9 cellular contexts compared by ENCODE assay signal in genomic region chr9:95724253-95724991, GRCh38.
DNase-seq lines count a peak whose midpoint lies in the region; ATAC-seq and TF ChIP-seq lines count a peak whose summit lies in the region.
"Had no signal": no experiment of that assay in that cellular context is flagged by ENCODE, and none has a peak within 500 bp of the region (broad histone marks: within the 10 kb centered on the region; RNA-seq: fewer than 3 reads in every experiment).

No MANE protein-coding gene starts in this region.

- CTCF ChIA-PET in naive thymus-derived CD4-positive, alpha-beta T cell (lab: Charles Lee): no interaction called here
- CTCF ChIA-PET in Calu3 (lab: Charles Lee): no interaction called here

- H3K27ac Mint-ChIP-seq in naive thymus-derived CD4-positive, alpha-beta T cell: peak overlapping the region; percentile 14 to 86 (median 69)
- H3K27ac Mint-ChIP-seq in Calu3 (ENCODE audit: unreplicated experiment): no peak overlapping the region

- peak; percentile 74 for DNase-seq in activated CD4-positive, alpha-beta T cell treated with anti-CD3 and anti-CD28 coated beads for 48 hours
- DNase-seq in naive thymus-derived CD4-positive, alpha-beta T cell: peak in 8 of 9 donors; percentile 67 to 95 (median 91)
- DNase-seq in Calu3: no peak
- DNase-seq in left ventricle myocardium superior: no peak
- no peak for DNase-seq in omental fat pad (ENCODE audit: low spot score)
- DNase-seq in esophagus muscularis mucosa (ENCODE audit: extremely low spot score): no peak

- H3K27me3 ChIP-seq in naive thymus-derived CD4-positive, alpha-beta T cell (ENCODE audit: control insufficient read depth in 2 of 2, insufficient read depth in 2 of 2, low read length in 2 of 2): no peaks in the 10 kb centered on the region
- H3K27me3 ChIP-seq in esophagus muscularis mucosa: no peaks in the 10 kb centered on the region

- H3K36me3 Mint-ChIP-seq in naive thymus-derived CD4-positive, alpha-beta T cell: peaks cover 0 to 31% (median 7%) of the 10 kb centered on the region in 5 donors
- no peaks in the 10 kb centered on the region for H3K36me3 Mint-ChIP-seq in Calu3 (ENCODE audit: insufficient read depth, unreplicated experiment)

- peaks cover 0 to 33% (median 16%) of the 10 kb centered on the region in 11 donors for H3K9me3 Mint-ChIP-seq in naive thymus-derived CD4-positive, alpha-beta T cell
- H3K9me3 Mint-ChIP-seq in Calu3 (ENCODE audit: low read depth, unreplicated experiment): peaks cover 2% of the 10 kb centered on the region

- peaks cover 0 to 7% (median 0%) of the 10 kb centered on the region in 3 experiments for H3K9me3 ChIP-seq in naive thymus-derived CD4-positive, alpha-beta T cell (ENCODE audit: control insufficient read depth in 2 of 3, low read length in 3 of 3)
- no peaks in the 10 kb centered on the region for H3K9me3 ChIP-seq in esophagus muscularis mucosa

- TF ChIP-seq POLR2A in esophagus muscularis mucosa (IDR thresholded peaks at IDR 0.05; ENCODE audit: low read depth): no peak

- no peak overlapping the region for H3K4me3 ChIP-seq in naive thymus-derived CD4-positive, alpha-beta T cell (ENCODE audit: low read length)
- H3K4me3 ChIP-seq in esophagus muscularis mucosa: no peak overlapping the region
- H3K4me3 ChIP-seq: K562 had no signal

- intact Hi-C loops in naive thymus-derived CD4-positive, alpha-beta T cell (cut with micrococcal nuclease): loop anchor here (1.0 to 10.0 kb wide), 13 partner anchors 26 to 930 kb away; partner anchors contain the start of genes ERCC6L2 (in 1 of the 2) and PRXL2C (in 1 of the 2)
- intact Hi-C loops in Calu3 (cut with micrococcal nuclease; ENCODE audit: unreplicated experiment) (no loop called here), left ventricle myocardium superior (cut with micrococcal nuclease) (no loop called here), esophagus muscularis mucosa (cut with DNase I) (no loop called here)

- peaks cover 0 to 36% (median 0%) of the 10 kb centered on the region in 5 donors for H3K27me3 Mint-ChIP-seq in naive thymus-derived CD4-positive, alpha-beta T cell
- peaks cover 25% of the 10 kb centered on the region for H3K27me3 Mint-ChIP-seq in Calu3 (ENCODE audit: unreplicated experiment)

- TF ChIP-seq CTCF in Calu3 (IDR thresholded peaks at IDR 0.05; ENCODE audit: unreplicated experiment): no peak
- no peak for TF ChIP-seq CTCF in omental fat pad (IDR thresholded peaks at IDR 0.05)
- TF ChIP-seq CTCF in esophagus muscularis mucosa (IDR thresholded peaks at IDR 0.05): no peak

- no peak overlapping the region for H3K27ac ChIP-seq in naive thymus-derived CD4-positive, alpha-beta T cell (ENCODE audit: low read depth, low read length)
- no peak overlapping the region for H3K27ac ChIP-seq in esophagus muscularis mucosa (replicated peaks in 1 of 4)

- WGBS in esophagus muscularis mucosa: 74% methylated on average over 7 of the region's 7 CpGs

- ATAC-seq in GM19328 (IDR thresholded peaks at IDR 0.05; ENCODE audit: unreplicated experiment): peak; percentile 84
- ATAC-seq in HG03196 (IDR thresholded peaks at IDR 0.05; ENCODE audit: unreplicated experiment): peak; percentile 92
- ATAC-seq in naive thymus-derived CD4-positive, alpha-beta T cell: peak; percentile 94
- ATAC-seq in left ventricle myocardium superior: no peak
- no peak for ATAC-seq in omental fat pad (ENCODE audit: low FRiP score)
- ATAC-seq: K562 had no signal

- no TSS peak for BruUV-seq in Calu3 (replicated peaks; lab: Mats Ljungman, UMichigan)

- H3K36me3 ChIP-seq in naive thymus-derived CD4-positive, alpha-beta T cell (ENCODE audit: control insufficient read depth in 2 of 3, insufficient read depth in 3 of 3, low read length in 3 of 3): no peaks in the 10 kb centered on the region
- H3K36me3 ChIP-seq in esophagus muscularis mucosa: no peaks in the 10 kb centered on the region

- H3K4me1 ChIP-seq in naive thymus-derived CD4-positive, alpha-beta T cell (ENCODE audit: control insufficient read depth in 2 of 2, insufficient read depth in 2 of 2, low read length in 2 of 2): peaks cover 18 to 24% of the 10 kb centered on the region in 2 donors
- H3K4me1 ChIP-seq in esophagus muscularis mucosa: no peaks in the 10 kb centered on the region

- POLR2A ChIA-PET in naive thymus-derived CD4-positive, alpha-beta T cell (lab: Charles Lee): interaction anchor here (1.1 kb wide), 1 partner anchor 9 kb away, joined by 3 read pairs; no protein-coding TSS in a partner anchor

- TF ChIP-seq EP300 in esophagus muscularis mucosa (IDR thresholded peaks at IDR 0.05): no peak

- H3K4me1 Mint-ChIP-seq in naive thymus-derived CD4-positive, alpha-beta T cell: peaks cover 33 to 58% (median 49%) of the 10 kb centered on the region in 7 donors
- no peaks in the 10 kb centered on the region for H3K4me1 Mint-ChIP-seq in Calu3 (ENCODE audit: low read depth, unreplicated experiment)

- peak overlapping the region in 9 of 10 donors; percentile 36 to 79 (median 54) for H3K4me3 Mint-ChIP-seq in naive thymus-derived CD4-positive, alpha-beta T cell
- H3K4me3 Mint-ChIP-seq in Calu3 (ENCODE audit: low read depth, unreplicated experiment): no peak overlapping the region

Comparison
In these comparisons a context has a peak if more than half of its experiments do, and no peak if none do; other contexts are left out.
1. ATAC-seq: peak in GM19328 (single experiment), HG03196 (single experiment) and naive thymus-derived CD4-positive, alpha-beta T cell (single experiment); none in left ventricle myocardium superior (single experiment) and omental fat pad (single experiment).
2. DNase-seq: peak in activated CD4-positive, alpha-beta T cell treated with anti-CD3 and anti-CD28 coated beads for 48 hours (single experiment) and naive thymus-derived CD4-positive, alpha-beta T cell (8 of 9); none in Calu3 (single experiment), left ventricle myocardium superior (single experiment), omental fat pad (single experiment) and esophagus muscularis mucosa (single experiment).
3. intact Hi-C loops: an anchor here in naive thymus-derived CD4-positive, alpha-beta T cell (1.0 to 10.0 kb wide); none called in Calu3, left ventricle myocardium superior and esophagus muscularis mucosa.